Comparison of ENCODE assay signal across 9 cellular contexts in the genomic region with DNA sequence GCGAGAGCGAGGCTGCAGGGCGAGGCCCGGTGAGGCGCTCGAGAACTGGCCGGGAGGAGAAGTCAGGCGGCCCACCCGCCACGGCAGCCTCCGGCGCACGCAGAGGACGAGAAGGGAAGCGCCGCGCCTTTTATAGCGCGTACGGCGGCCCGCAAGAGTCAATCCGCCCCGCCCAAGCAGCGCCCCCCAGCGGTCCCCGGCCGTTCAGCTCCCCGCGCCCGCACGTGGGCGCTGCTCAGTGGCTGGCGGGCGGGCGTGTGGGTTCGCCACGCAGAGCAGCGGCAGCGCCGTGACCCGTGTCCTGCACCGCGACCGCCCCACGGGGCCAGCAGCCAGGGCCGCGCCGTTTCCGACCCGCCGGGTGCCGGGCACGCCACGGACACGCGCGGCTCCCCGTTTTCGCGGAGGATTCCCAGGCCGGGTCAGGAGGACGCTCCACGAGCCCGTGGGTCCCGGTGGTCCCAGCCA. TPM values are rescaled to one million over a fixed set of nuclear protein-coding genes. Genes with fewer than 3 reads are reported as not detected.
A peak's percentile ranks its signal among the peaks of the same experiment; 100 is the strongest.
DNase-seq lines count a peak whose midpoint lies in the region; ATAC-seq and TF ChIP-seq lines count a peak whose summit lies in the region.
"Had no signal": no experiment of that assay in that cellular context is flagged by ENCODE, and none has a peak within 500 bp of the region (broad histone marks: within the 10 kb centered on the region; RNA-seq: fewer than 3 reads in every experiment).

No MANE protein-coding gene starts in this region.

- H3K27me3 ChIP-seq in duodenal mucosa (ENCODE audit: control insufficient read depth in 1 of 2, insufficient read depth in 2 of 2, low read length in 2 of 2) (no peaks in the 10 kb centered on the region), lung (ENCODE audit: control insufficient read depth, insufficient read depth) (no peaks in the 10 kb centered on the region)

- peak; percentile 90 for TF ChIP-seq CTCF in lung (IDR thresholded peaks at IDR 0.05; ENCODE audit: control extremely low read depth, extremely low read depth)

- peak; percentile 53 to 79 for DNase-seq in AML-193 (lab: John Stamatoyannopoulos, UW)
- peak; percentile 93 for DNase-seq in NCI-H69 (lab: John Stamatoyannopoulos, UW)
- DNase-seq in activated CD4-positive, alpha-beta T cell treated with anti-CD3 and anti-CD28 coated beads, Interleukin-2, amount 50 U/mL, for 48 hours = peak; percentile 93
- DNase-seq in lung (ENCODE audit: low spot score) = peak; percentile 89
- DNase-seq in stimulated activated CD4-positive, alpha-beta T cell treated with anti-CD3 and anti-CD28 coated beads, TNF-alpha, amount 100 ng/mL, for 1 hour (ENCODE audit: low read depth in 3 of 3, low spot score in 1 of 3) = peak; percentile 81 to 98 (median 96)

- H3K4me3 ChIP-seq in duodenal mucosa (ENCODE audit: low read depth in 1 of 2, low read length in 2 of 2) = peak overlapping the region; percentile 76 to 99
- peak overlapping the region; percentile 74 for H3K4me3 ChIP-seq in lung

- H3K4me1 ChIP-seq in duodenal mucosa (ENCODE audit: control insufficient read depth in 1 of 2, insufficient read depth in 2 of 2, low read length in 2 of 2) (peaks cover 22 to 32% of the 10 kb centered on the region in 2 donors), lung (ENCODE audit: control insufficient read depth in 2 of 2, insufficient read depth in 2 of 2, low read length in 2 of 2) (peaks cover 0 to 11% of the 10 kb centered on the region in 2 donors)

- H3K27ac ChIP-seq in duodenal mucosa (ENCODE audit: low read depth, low read length) (no peak overlapping the region), lung (ENCODE audit: low read depth in 1 of 2, low read length in 1 of 2) (peak overlapping the region; percentile 50 to 91)

- H3K36me3 ChIP-seq in duodenal mucosa (ENCODE audit: control insufficient read depth in 1 of 2, insufficient read depth in 2 of 2, low read length in 2 of 2) (peaks cover 15 to 31% of the 10 kb centered on the region in 2 donors), lung (ENCODE audit: control insufficient read depth in 2 of 2, insufficient read depth in 2 of 2, low read length in 2 of 2) (peaks cover 4 to 28% of the 10 kb centered on the region in 2 donors)

- H3K9me3 ChIP-seq in duodenal mucosa (ENCODE audit: control insufficient read depth in 1 of 2, low read length in 2 of 2) = no peaks in the 10 kb centered on the region
- H3K9me3 ChIP-seq in lung (ENCODE audit: control insufficient read depth in 2 of 2, insufficient read depth in 1 of 2, low read length in 1 of 2) = no peaks in the 10 kb centered on the region

- WGBS in lung, 2 donors = 1% methylated on average over 28 to 66 of the region's 66 CpGs

- ATAC-seq in GM19023 (IDR thresholded peaks at IDR 0.05; ENCODE audit: unreplicated experiment) (peak; percentile 58), HG03378 (IDR thresholded peaks at IDR 0.05; ENCODE audit: unreplicated experiment) (peak; percentile 41), lung (ENCODE audit: insufficient read depth, low FRiP score) (peak; percentile 89)

- peak overlapping the region; percentile 74 to 93 for H3K9ac ChIP-seq in duodenal mucosa (ENCODE audit: low read depth in 1 of 2, low read length in 2 of 2)

RNA-seq across cellular contexts. Expression of a gene that starts 14.6 kb away (rescaled TPM):
- 1 to 10 TPM in 1 of 2 donors, not detected in 1; 4.7 TPM for total RNA-seq in lung
- 1 to 10 TPM in 1 of 2 donors, under 1 TPM in 1; 0.72 to 6.4 TPM for polyA plus RNA-seq in lung

RNA-seq across cellular contexts. Expression of a gene that starts 15.7 kb away (rescaled TPM):
- total RNA-seq in lung = 10 to 100 TPM; 14.5 to 26.7 TPM
- polyA plus RNA-seq in lung = 10 to 100 TPM; 12.5 to 13.3 TPM
- total RNA-seq: activated CD8-positive, alpha-beta memory T cell treated with anti-CD3 and anti-CD28 coated beads for 36 hours had no signal

RNA-seq across cellular contexts. Expression of a gene that starts 20.2 kb away (rescaled TPM):
- 1 to 10 TPM in 1 of 2 donors, not detected in 1; 8.6 TPM for total RNA-seq in lung
- 10 to 100 TPM in 1 of 2 donors, 1 to 10 TPM in 1; 1.4 to 12.3 TPM for polyA plus RNA-seq in lung
- total RNA-seq: activated CD8-positive, alpha-beta memory T cell treated with anti-CD3 and anti-CD28 coated beads for 36 hours had no signal

RNA-seq across cellular contexts. Expression of a gene that starts 29.9 kb away (rescaled TPM):
- total RNA-seq in lung = under 1 TPM in 1 of 2 donors, not detected in 1; 0.11 TPM
- not detected for polyA plus RNA-seq in lung
- total RNA-seq: activated CD8-positive, alpha-beta memory T cell treated with anti-CD3 and anti-CD28 coated beads for 36 hours had no signal

RNA-seq across cellular contexts. Expression of a gene that starts 36.2 kb away (rescaled TPM):
- total RNA-seq in lung = not detected
- polyA plus RNA-seq in lung = under 1 TPM in 1 of 2 donors, not detected in 1; 0.16 TPM
- total RNA-seq: activated CD8-positive, alpha-beta memory T cell treated with anti-CD3 and anti-CD28 coated beads for 36 hours had no signal
